2 cellular contexts compared by ENCODE assay signal in the genomic region with DNA sequence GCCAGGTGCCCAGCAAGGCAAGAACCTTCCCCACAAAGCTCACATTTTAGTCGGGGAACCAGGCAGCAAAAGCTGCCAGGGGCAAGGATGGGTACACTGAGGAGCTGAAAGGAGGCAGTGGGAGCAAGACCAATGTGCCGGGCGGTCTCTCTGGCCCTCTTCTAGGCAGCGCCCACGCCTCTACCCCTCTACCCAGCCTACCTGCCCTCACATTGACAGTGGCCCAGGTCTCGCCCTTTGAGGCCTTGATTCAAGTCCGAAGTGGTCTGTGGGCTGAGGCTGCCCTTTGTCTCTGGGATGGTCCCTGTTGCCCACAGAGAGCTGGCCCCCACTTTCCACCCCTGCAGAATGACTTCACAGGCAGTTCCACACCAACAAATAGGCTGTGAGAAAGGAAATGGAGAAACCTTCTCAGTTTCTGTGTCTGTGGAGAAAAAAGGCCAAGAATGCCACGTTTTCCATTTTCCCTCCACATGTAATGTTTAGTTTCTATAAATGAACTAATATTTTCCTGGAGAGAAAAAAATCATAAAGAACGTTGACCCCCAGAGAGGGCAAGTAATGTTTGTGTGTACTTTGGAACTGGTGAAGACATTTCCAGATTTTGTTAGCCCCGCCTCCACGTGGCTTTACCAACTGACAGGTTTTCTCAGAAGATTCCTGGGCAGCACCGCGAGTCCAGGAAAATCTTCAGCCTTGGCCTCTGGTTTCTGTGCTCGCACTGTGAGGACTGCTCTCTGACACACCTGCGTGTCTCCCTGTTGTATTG.
TF ChIP-seq lines count a peak whose summit lies in the region.

No MANE protein-coding gene starts in this region.

TF ChIP-seq in GM12878, 131 proteins besides CTCF, POLR2A, EP300 and RAD21 (continues in another document):
- TF ChIP-seq FOXK2 (IDR thresholded peaks at IDR 0.05), result no peak
- TF ChIP-seq GATAD2B (conservative IDR thresholded peaks at IDR 0.05; ENCODE audit: low read depth), result 0 out of 2 replicates have a peak, but pooled peaks have one; percentile 55
- no peak for TF ChIP-seq HDAC2 (IDR thresholded peaks at IDR 0.05)
- 0 out of 2 replicates have a peak, but pooled peaks have one; percentile 19 for TF ChIP-seq TCF12 (IDR thresholded peaks at IDR 0.05; ENCODE audit: low read depth, low read length)
- TF ChIP-seq IKZF1 (conservative IDR thresholded peaks at IDR 0.05), result peak; percentile 63
- TF ChIP-seq, protein P1, sequence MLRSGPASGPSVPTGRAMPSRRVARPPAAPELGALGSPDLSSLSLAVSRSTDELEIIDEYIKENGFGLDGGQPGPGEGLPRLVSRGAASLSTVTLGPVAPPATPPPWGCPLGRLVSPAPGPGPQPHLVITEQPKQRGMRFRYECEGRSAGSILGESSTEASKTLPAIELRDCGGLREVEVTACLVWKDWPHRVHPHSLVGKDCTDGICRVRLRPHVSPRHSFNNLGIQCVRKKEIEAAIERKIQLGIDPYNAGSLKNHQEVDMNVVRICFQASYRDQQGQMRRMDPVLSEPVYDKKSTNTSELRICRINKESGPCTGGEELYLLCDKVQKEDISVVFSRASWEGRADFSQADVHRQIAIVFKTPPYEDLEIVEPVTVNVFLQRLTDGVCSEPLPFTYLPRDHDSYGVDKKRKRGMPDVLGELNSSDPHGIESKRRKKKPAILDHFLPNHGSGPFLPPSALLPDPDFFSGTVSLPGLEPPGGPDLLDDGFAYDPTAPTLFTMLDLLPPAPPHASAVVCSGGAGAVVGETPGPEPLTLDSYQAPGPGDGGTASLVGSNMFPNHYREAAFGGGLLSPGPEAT (IDR thresholded peaks at IDR 0.05; ENCODE audit: low read depth), result 0 out of 2 replicates have a peak, but pooled peaks have one; percentile 18
- TF ChIP-seq NR2F1 (conservative IDR thresholded peaks at IDR 0.05), result peak; percentile 53
- peak in 1 of 2 experiments; percentile 13; a peak in 1 of 4 replicates for TF ChIP-seq BHLHE40 (IDR thresholded peaks at IDR 0.05; ENCODE audit: borderline replicate concordance in 1 of 2, low read depth in 2 of 2, low read length in 1 of 2)
- peak; percentile 47; the same call in 1 of the 2 replicates for TF ChIP-seq MTA2 (IDR thresholded peaks at IDR 0.05; ENCODE audit: low read depth)
- TF ChIP-seq, protein P2, sequence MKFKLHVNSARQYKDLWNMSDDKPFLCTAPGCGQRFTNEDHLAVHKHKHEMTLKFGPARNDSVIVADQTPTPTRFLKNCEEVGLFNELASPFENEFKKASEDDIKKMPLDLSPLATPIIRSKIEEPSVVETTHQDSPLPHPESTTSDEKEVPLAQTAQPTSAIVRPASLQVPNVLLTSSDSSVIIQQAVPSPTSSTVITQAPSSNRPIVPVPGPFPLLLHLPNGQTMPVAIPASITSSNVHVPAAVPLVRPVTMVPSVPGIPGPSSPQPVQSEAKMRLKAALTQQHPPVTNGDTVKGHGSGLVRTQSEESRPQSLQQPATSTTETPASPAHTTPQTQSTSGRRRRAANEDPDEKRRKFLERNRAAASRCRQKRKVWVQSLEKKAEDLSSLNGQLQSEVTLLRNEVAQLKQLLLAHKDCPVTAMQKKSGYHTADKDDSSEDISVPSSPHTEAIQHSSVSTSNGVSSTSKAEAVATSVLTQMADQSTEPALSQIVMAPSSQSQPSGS (IDR thresholded peaks at IDR 0.05; ENCODE audit: low read length), result 0 out of 2 replicates have a peak, but pooled peaks have one; percentile 49
- TF ChIP-seq, protein P3, sequence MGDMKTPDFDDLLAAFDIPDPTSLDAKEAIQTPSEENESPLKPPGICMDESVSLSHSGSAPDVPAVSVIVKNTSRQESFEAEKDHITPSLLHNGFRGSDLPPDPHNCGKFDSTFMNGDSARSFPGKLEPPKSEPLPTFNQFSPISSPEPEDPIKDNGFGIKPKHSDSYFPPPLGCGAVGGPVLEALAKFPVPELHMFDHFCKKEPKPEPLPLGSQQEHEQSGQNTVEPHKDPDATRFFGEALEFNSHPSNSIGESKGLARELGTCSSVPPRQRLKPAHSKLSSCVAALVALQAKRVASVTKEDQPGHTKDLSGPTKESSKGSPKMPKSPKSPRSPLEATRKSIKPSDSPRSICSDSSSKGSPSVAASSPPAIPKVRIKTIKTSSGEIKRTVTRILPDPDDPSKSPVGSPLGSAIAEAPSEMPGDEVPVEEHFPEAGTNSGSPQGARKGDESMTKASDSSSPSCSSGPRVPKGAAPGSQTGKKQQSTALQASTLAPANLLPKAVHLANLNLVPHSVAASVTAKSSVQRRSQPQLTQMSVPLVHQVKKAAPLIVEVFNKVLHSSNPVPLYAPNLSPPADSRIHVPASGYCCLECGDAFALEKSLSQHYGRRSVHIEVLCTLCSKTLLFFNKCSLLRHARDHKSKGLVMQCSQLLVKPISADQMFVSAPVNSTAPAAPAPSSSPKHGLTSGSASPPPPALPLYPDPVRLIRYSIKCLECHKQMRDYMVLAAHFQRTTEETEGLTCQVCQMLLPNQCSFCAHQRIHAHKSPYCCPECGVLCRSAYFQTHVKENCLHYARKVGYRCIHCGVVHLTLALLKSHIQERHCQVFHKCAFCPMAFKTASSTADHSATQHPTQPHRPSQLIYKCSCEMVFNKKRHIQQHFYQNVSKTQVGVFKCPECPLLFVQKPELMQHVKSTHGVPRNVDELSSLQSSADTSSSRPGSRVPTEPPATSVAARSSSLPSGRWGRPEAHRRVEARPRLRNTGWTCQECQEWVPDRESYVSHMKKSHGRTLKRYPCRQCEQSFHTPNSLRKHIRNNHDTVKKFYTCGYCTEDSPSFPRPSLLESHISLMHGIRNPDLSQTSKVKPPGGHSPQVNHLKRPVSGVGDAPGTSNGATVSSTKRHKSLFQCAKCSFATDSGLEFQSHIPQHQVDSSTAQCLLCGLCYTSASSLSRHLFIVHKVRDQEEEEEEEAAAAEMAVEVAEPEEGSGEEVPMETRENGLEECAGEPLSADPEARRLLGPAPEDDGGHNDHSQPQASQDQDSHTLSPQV (IDR thresholded peaks at IDR 0.05), result peak; percentile 78; the same call in 1 of the 2 replicates
- TF ChIP-seq MEF2B (IDR thresholded peaks at IDR 0.05; ENCODE audit: partially characterized antibody, poor library complexity, severe bottlenecking), result peak; percentile 55
- peak in 1 of 2 experiments; percentile 48; a peak in 2 of 4 replicates for TF ChIP-seq IKZF2 (IDR thresholded peaks at IDR 0.05)

TF ChIP-seq in liver, 16 proteins besides CTCF, POLR2A, EP300 and RAD21:
- peak; percentile 9 to 36 for TF ChIP-seq HNF4A (conservative IDR thresholded peaks at IDR 0.05)
- peak in 1 of 2 donors; percentile 11 for TF ChIP-seq RXRA (IDR thresholded peaks at IDR 0.05)
- TF ChIP-seq, protein P4, sequence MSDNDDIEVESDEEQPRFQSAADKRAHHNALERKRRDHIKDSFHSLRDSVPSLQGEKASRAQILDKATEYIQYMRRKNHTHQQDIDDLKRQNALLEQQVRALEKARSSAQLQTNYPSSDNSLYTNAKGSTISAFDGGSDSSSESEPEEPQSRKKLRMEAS (IDR thresholded peaks at IDR 0.05), result no peak
